ENCODE assay signal across 8 cellular contexts in the genomic region with DNA sequence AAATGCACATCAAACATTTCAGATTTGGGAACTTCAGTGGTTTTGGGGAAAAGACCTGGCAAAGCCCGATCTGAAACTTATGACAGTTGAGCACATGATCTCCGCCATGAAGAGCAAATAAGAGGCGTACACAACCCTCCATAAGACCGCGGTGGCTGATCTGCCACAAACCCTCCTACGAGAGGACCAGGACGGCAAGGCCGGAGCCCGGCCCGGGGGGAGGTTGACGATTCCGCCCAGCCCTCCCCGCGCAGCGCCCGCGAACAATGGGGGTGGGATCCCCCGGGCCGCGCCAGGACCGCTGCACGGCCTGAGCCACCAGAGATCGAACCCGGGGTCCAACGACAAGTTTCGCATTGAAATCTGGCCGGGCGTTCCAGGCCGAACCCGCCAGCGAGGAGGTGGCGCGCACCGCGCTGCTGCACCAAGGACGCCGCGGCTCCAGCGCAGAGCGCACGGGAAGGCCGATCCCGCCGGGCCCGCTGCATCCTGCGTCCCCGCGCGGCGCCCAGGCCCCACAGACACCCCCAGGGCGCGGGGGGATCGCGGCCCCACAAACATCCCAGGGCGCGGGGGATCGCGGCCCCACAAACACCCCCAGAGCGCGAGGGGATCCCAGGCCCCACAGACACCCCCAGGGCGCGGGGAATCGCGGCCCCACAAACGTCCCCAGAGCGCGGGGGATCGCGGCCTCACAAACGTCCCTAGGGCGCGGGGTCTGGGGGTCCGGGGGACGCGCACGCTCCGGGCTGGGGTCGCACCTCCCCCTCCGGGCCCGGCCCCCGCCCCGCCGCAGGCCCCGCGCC. TPM values are rescaled to one million over a fixed set of nuclear protein-coding genes. Genes with fewer than 3 reads are reported as not detected.
DNase-seq lines count a peak whose midpoint lies in the region; ATAC-seq and TF ChIP-seq lines count a peak whose summit lies in the region.

No MANE protein-coding gene starts in this region.

- H3K27ac Mint-ChIP-seq in central memory CD8-positive, alpha-beta T cell (ENCODE audit: low read depth), result no peak overlapping the region

- H3K4me3 Mint-ChIP-seq in central memory CD8-positive, alpha-beta T cell, result peak overlapping the region; percentile 27

- H3K9me3 Mint-ChIP-seq in central memory CD8-positive, alpha-beta T cell, result no peaks in the 10 kb centered on the region

- TF ChIP-seq POLR2A in suprapubic skin (IDR thresholded peaks at IDR 0.05), result no peak

- H3K27ac ChIP-seq in layer of hippocampus (ENCODE audit: low read depth, low read length) (peak overlapping the region; percentile 85), suprapubic skin (peak overlapping the region; percentile 89)

- no peaks in the 10 kb centered on the region for H3K36me3 ChIP-seq in suprapubic skin

- intact Hi-C loops in Right ventricle myocardium inferior (cut with DNase I), result loop anchor here (2.0 to 5.0 kb wide), 4 partner anchors 54 to 358 kb away; a partner anchor contains a TSS
- intact Hi-C loops in cardiac septum (cut with DNase I), result loop anchor here (2.0 to 10.0 kb wide), 4 partner anchors 67 to 552 kb away; a partner anchor contains a TSS

- H3K4me1 ChIP-seq in suprapubic skin, result peaks cover 35% of the 10 kb centered on the region

- peaks cover 5% of the 10 kb centered on the region for H3K4me1 Mint-ChIP-seq in central memory CD8-positive, alpha-beta T cell

- no CpG with 5 or more reads among the region's 85 CpGs for WGBS in suprapubic skin

- peaks cover 65% of the 10 kb centered on the region for H3K27me3 Mint-ChIP-seq in central memory CD8-positive, alpha-beta T cell

- no peak for TF ChIP-seq EP300 in suprapubic skin (IDR thresholded peaks at IDR 0.05)

- H3K4me3 ChIP-seq in suprapubic skin, result peak overlapping the region; percentile 83

- no peak for TF ChIP-seq CTCF in suprapubic skin (IDR thresholded peaks at IDR 0.05)
- no peak for TF ChIP-seq CTCF in GM10266 (IDR thresholded peaks at IDR 0.05; ENCODE audit: control insufficient read depth, insufficient read depth, low read depth, missing control alignments)

- no peaks in the 10 kb centered on the region for H3K9me3 ChIP-seq in suprapubic skin

- H3K27me3 ChIP-seq in layer of hippocampus (ENCODE audit: control insufficient read depth, insufficient read depth, low read length) (no peaks in the 10 kb centered on the region), suprapubic skin (no peaks in the 10 kb centered on the region)

- peak; percentile 49 for ATAC-seq in Right ventricle myocardium inferior
- no peak for ATAC-seq in central memory CD8-positive, alpha-beta T cell (replicated peaks; ENCODE audit: extremely low read depth, poor library complexity, severe bottlenecking)
- no peak for ATAC-seq in HG02884 (IDR thresholded peaks at IDR 0.05; ENCODE audit: unreplicated experiment)
- no peak for ATAC-seq in GM21447 (IDR thresholded peaks at IDR 0.05; ENCODE audit: unreplicated experiment)

- no peaks in the 10 kb centered on the region for H3K36me3 Mint-ChIP-seq in central memory CD8-positive, alpha-beta T cell (ENCODE audit: insufficient read depth)

- DNase-seq in Right ventricle myocardium inferior (ENCODE audit: missing footprints), result no peak
- no peak for DNase-seq in cardiac septum (ENCODE audit: low spot score)
- DNase-seq in central memory CD8-positive, alpha-beta T cell (ENCODE audit: low spot score in 2 of 2), result no peak
- DNase-seq in suprapubic skin (ENCODE audit: low spot score in 2 of 2), result peak in 1 of 2 donors; percentile 80
- DNase-seq in GM10266 (ENCODE audit: extremely low spot score), result no peak

RNA-seq across cellular contexts. Expression of a gene that starts 0.6 kb away (rescaled TPM):
- total RNA-seq in Right ventricle myocardium inferior (28.3 TPM), cardiac septum (28.8 TPM), suprapubic skin (10 to 100 TPM in 3 of 4 donors, 1 to 10 TPM in 1; 6.7 to 23.3 (median 14.7) TPM)
